Comparison of ENCODE assay signal across 8 cellular contexts in genomic region chr11:117072517-117073218, GRCh38. TPM values are rescaled to one million over a fixed set of nuclear protein-coding genes. Genes with fewer than 3 reads are reported as not detected.
DNase-seq lines count a peak whose midpoint lies in the region; ATAC-seq, FAIRE-seq and TF ChIP-seq lines count a peak whose summit lies in the region.

No MANE protein-coding gene starts in this region.

- H3K4me3 Mint-ChIP-seq in astrocyte (ENCODE audit: unreplicated experiment): peak overlapping the region; percentile 45

- H3K4me1 ChIP-seq in astrocyte (ENCODE audit: insufficient read depth, low read length): peaks cover 12% of the 10 kb centered on the region

- no peaks in the 10 kb centered on the region for H3K27me3 ChIP-seq in astrocyte (ENCODE audit: insufficient read depth, low read length)
- no peaks in the 10 kb centered on the region for H3K27me3 ChIP-seq in layer of hippocampus (ENCODE audit: control insufficient read depth, insufficient read depth, low read length)
- H3K27me3 ChIP-seq in H7 (ENCODE audit: control insufficient read depth, insufficient read depth, low read length): no peaks in the 10 kb centered on the region

- H3K27ac Mint-ChIP-seq in astrocyte (ENCODE audit: unreplicated experiment): peak overlapping the region; percentile 91

- no peak overlapping the region for H3K4me3 ChIP-seq in astrocyte (ENCODE audit: insufficient read depth, low read depth, low read length)
- H3K4me3 ChIP-seq in H7 (ENCODE audit: insufficient read depth, low read depth, low read length): no peak overlapping the region

- H2AFZ ChIP-seq in astrocyte (ENCODE audit: low read depth, low read length): no peak overlapping the region

- no peaks in the 10 kb centered on the region for H3K27me3 Mint-ChIP-seq in astrocyte (ENCODE audit: low read depth, unreplicated experiment)

- TF ChIP-seq CTCF in astrocyte (IDR thresholded peaks at IDR 0.05; ENCODE audit: insufficient read depth, low read depth, low read length): no peak

- DNase-seq in ELR (ENCODE audit: low read depth) (peak; percentile 95), Kasumi-1 (lab: John Stamatoyannopoulos, UW) (peak; percentile 65 to 76), astrocyte (ENCODE audit: low read depth) (peak; percentile 96), NCI-H1092 (lab: John Stamatoyannopoulos, UW) (no peak), GM19238 (ENCODE audit: insufficient read length, low spot score) (no peak), H7 (no peak)

- H3K9me3 Mint-ChIP-seq in astrocyte (ENCODE audit: unreplicated experiment): no peaks in the 10 kb centered on the region

- H4K20me1 ChIP-seq in astrocyte (ENCODE audit: insufficient read depth, low read length): peaks cover 81% of the 10 kb centered on the region

- peaks cover 16% of the 10 kb centered on the region for H3K79me2 ChIP-seq in astrocyte (ENCODE audit: insufficient read depth, low read length)

- no peaks in the 10 kb centered on the region for H3K9me3 ChIP-seq in astrocyte (ENCODE audit: insufficient read depth, low read depth, low read length)

- no peak for ATAC-seq in GM21529 (IDR thresholded peaks at IDR 0.05; ENCODE audit: unreplicated experiment)

- H3K4me2 ChIP-seq in astrocyte (ENCODE audit: low read length): peak overlapping the region; percentile 65

- no peak overlapping the region for H3K9ac ChIP-seq in astrocyte (ENCODE audit: low read length)

- H3K27ac ChIP-seq in astrocyte (ENCODE audit: low read depth, low read length) (peak overlapping the region; percentile 28), layer of hippocampus (ENCODE audit: low read depth, low read length) (peak overlapping the region; percentile 63)

- H3K36me3 ChIP-seq in astrocyte (ENCODE audit: insufficient read depth, low read length) (no peaks in the 10 kb centered on the region), H7 (replicated peaks; ENCODE audit: control insufficient read depth, insufficient read depth, low read length) (no peaks in the 10 kb centered on the region)

- H3K4me1 Mint-ChIP-seq in astrocyte (ENCODE audit: low read depth, unreplicated experiment): peaks cover 57% of the 10 kb centered on the region

- peak; percentile 81 for FAIRE-seq in astrocyte (lab: Jason Lieb, UNC)

- no peaks in the 10 kb centered on the region for H3K36me3 Mint-ChIP-seq in astrocyte (ENCODE audit: low read depth, unreplicated experiment)

RNA-seq across cellular contexts. Expression of gene SIK3, which starts 25.6 kb away (rescaled TPM):
- total RNA-seq in astrocyte: 31.8 and 34.4 TPM in 2 replicates
- 14.4 and 17.5 TPM in 2 replicates for total RNA-seq in H7 (2014; rRNA removed; shearing (Covaris generic))

Comparison
In these comparisons a context has a peak if more than half of its experiments do, and no peak if none do; other contexts are left out.
1. DNase-seq: peak in ELR (single experiment), Kasumi-1 (2 of 2) and astrocyte (single experiment); none in NCI-H1092 (single experiment), GM19238 (single experiment) and H7 (single experiment).